Comparison of ENCODE assay signal across 13 cellular contexts in genomic region chr1:89708727-89709375, GRCh38.
DNase-seq lines count a peak whose midpoint lies in the region; ATAC-seq, FAIRE-seq and TF ChIP-seq lines count a peak whose summit lies in the region.
"Had no signal": no experiment of that assay in that cellular context is flagged by ENCODE, and none has a peak within 500 bp of the region (broad histone marks: within the 10 kb centered on the region; RNA-seq: fewer than 3 reads in every experiment).

No MANE protein-coding gene starts in this region.

- TF ChIP-seq CTCF in A673 (conservative IDR thresholded peaks at IDR 0.05; ENCODE audit: low read depth, low read length) (no peak), GM23338 (conservative IDR thresholded peaks at IDR 0.05; ENCODE audit: low read depth in 2 of 2) (no peak), K562 (IDR thresholded peaks at IDR 0.05 in 2 of 3, conservative IDR thresholded peaks at IDR 0.05 in 1 of 3; ENCODE audit: insufficient read depth in 2 of 3, low read depth in 1 of 3, low read length in 3 of 3) (no peak)

- no peak overlapping the region for H2BK12ac ChIP-seq in mesenchymal stem cell (ENCODE audit: low read length in 2 of 2)

- H4K91ac ChIP-seq in mesenchymal stem cell (ENCODE audit: low read length) = no peak overlapping the region

- H3K4me1 Mint-ChIP-seq in GM23338 = peaks cover 24% of the 10 kb centered on the region

- H3K9me3 Mint-ChIP-seq in GM23338 = no peaks in the 10 kb centered on the region

- ATAC-seq in GM23338 (peak; percentile 77), K562 (0 out of 3 replicates have a peak, but pooled peaks have one; percentile 15)

- no peak overlapping the region for H3K18ac ChIP-seq in mesenchymal stem cell (ENCODE audit: low read depth in 1 of 2, low read length in 2 of 2)

- H2BK5ac ChIP-seq in mesenchymal stem cell (ENCODE audit: low read depth, low read length, poor library complexity, severe bottlenecking) = peak overlapping the region; percentile 68

- FAIRE-seq in K562 (lab: Jason Lieb, UNC) = no peak

- no peak overlapping the region for H3K23ac ChIP-seq in mesenchymal stem cell (ENCODE audit: low read length in 2 of 2)

- H3K4me3 Mint-ChIP-seq in GM23338 = no peak overlapping the region

- H3K4me2 ChIP-seq in GM23338 (no peak overlapping the region), K562 (ENCODE audit: insufficient read depth, low read length) (no peak overlapping the region), mesenchymal stem cell (ENCODE audit: low read length, poor library complexity, severe bottlenecking) (peak overlapping the region; percentile 13)

- H3K36me3 ChIP-seq in A673 (ENCODE audit: insufficient read depth, low read length, poor library complexity, severe bottlenecking) (peaks cover 4% of the 10 kb centered on the region), GM23338 (ENCODE audit: insufficient read depth) (no peaks in the 10 kb centered on the region), K562 (ENCODE audit: control insufficient read depth, insufficient read depth, low read length) (peaks cover 10% of the 10 kb centered on the region; the same call in 2 of the 3 replicates), mesenchymal stem cell (ENCODE audit: control insufficient read depth in 1 of 2, insufficient read depth in 2 of 2, low read depth in 1 of 2, low read length in 2 of 2) (peaks cover 0 to 16% of the 10 kb centered on the region in 2 experiments)

- no peaks in the 10 kb centered on the region for H3K9me1 ChIP-seq in K562 (ENCODE audit: control insufficient read depth, insufficient read depth, low read length)

- H3K79me2 ChIP-seq in GM23338 (replicated peaks; ENCODE audit: insufficient read depth) (no peaks in the 10 kb centered on the region), K562 (ENCODE audit: control insufficient read depth, insufficient read depth, low read length) (no peaks in the 10 kb centered on the region)

- no peak overlapping the region for H2AFZ ChIP-seq in GM23338
- H2AFZ ChIP-seq in K562 (ENCODE audit: low read depth, low read length) = no peak overlapping the region
- no peak overlapping the region for H2AFZ ChIP-seq in mesenchymal stem cell (ENCODE audit: low read depth, low read length)
- H2AFZ ChIP-seq: GM23248 had no signal

- no peaks in the 10 kb centered on the region for H3K79me1 ChIP-seq in mesenchymal stem cell (replicated peaks; ENCODE audit: low read length, poor library complexity, severe bottlenecking)

- H3K4ac ChIP-seq in mesenchymal stem cell (ENCODE audit: low read depth in 1 of 2, low read length in 2 of 2) = no peak overlapping the region

- 57% methylated on average over 6 of the region's 6 CpGs for WGBS in K562 (ENCODE audit: insufficient coverage, low coverage, missing lambda C conversion rate)
- WGBS in mesenchymal stem cell = 91% methylated on average over 4 of the region's 6 CpGs

- BruUV-seq in A673 (replicated peaks; lab: Mats Ljungman, UMichigan) (no TSS peak), K562 (replicated peaks; lab: Mats Ljungman, UMichigan) (no TSS peak)

- H3K27ac ChIP-seq in A673 (ENCODE audit: low read depth, low read length, poor library complexity, severe bottlenecking) = no peak overlapping the region
- H3K27ac ChIP-seq in GM23338 (ENCODE audit: low read depth) = 0 out of 2 replicates have a peak overlapping the region, but pooled peaks have one; percentile 1
- no peak overlapping the region for H3K27ac ChIP-seq in K562 (ENCODE audit: extremely low read depth, low read depth, low read length)
- peak overlapping the region; percentile 89 for H3K27ac ChIP-seq in mesenchymal stem cell (ENCODE audit: low read length, poor library complexity, severe bottlenecking)
- H3K27ac ChIP-seq: GM23248 had no signal

- H3K27ac Mint-ChIP-seq in GM23338 = 0 out of 2 replicates have a peak overlapping the region, but pooled peaks have one; percentile 24

- H4K20me1 ChIP-seq in GM23338 (replicated peaks; ENCODE audit: insufficient read depth) = no peaks in the 10 kb centered on the region
- H4K20me1 ChIP-seq in K562 (replicated peaks; ENCODE audit: control insufficient read depth, insufficient read depth, low read length) = no peaks in the 10 kb centered on the region

- H3K9me2 ChIP-seq in GM23338 (ENCODE audit: insufficient read depth) = 0 out of 2 replicates have a peak, but pooled peaks cover 4% of the 10 kb centered on the region

- H2BK120ac ChIP-seq in mesenchymal stem cell (ENCODE audit: low read depth, low read length) = no peak overlapping the region

- CTCF ChIA-PET in A673 (lab: Charles Lee) (no interaction called here), K562 (lab: Yijun Ruan, JAX; ENCODE audit: low intra/inter-chr PET ratio) (no interaction called here)

- H3K36me3 Mint-ChIP-seq in GM23338 (ENCODE audit: low read depth) = no peaks in the 10 kb centered on the region

- TF ChIP-seq POLR2A in K562 (conservative IDR thresholded peaks at IDR 0.05) = no peak

- TF ChIP-seq EP300 in K562 (IDR thresholded peaks at IDR 0.05; ENCODE audit: low read length) = no peak

- no peak for TF ChIP-seq RAD21 in K562 (CRISPR knock-in tag; conservative IDR thresholded peaks at IDR 0.05 in 1 of 2, IDR thresholded peaks at IDR 0.05 in 1 of 2)

- H3K27me3 ChIP-seq in A673 (replicated peaks; ENCODE audit: insufficient read depth, low read depth, low read length, poor library complexity) = no peaks in the 10 kb centered on the region
- H3K27me3 ChIP-seq in GM23338 (ENCODE audit: insufficient read depth) = no peaks in the 10 kb centered on the region
- H3K27me3 ChIP-seq in K562 (ENCODE audit: control insufficient read depth in 2 of 2, insufficient read depth in 2 of 2, low read length in 2 of 2) = no peaks in the 10 kb centered on the region
- no peaks in the 10 kb centered on the region for H3K27me3 ChIP-seq in mesenchymal stem cell (ENCODE audit: control insufficient read depth in 1 of 2, insufficient read depth in 1 of 2, low read length in 2 of 2)

- in situ Hi-C loops in K562 (cut with MboI) = no loop called here

- H3K4me1 ChIP-seq in A673 (ENCODE audit: insufficient read depth, low read length, poor library complexity, severe bottlenecking) = peaks cover 21% of the 10 kb centered on the region
- peaks cover 23% of the 10 kb centered on the region for H3K4me1 ChIP-seq in GM23338 (ENCODE audit: insufficient read depth)
- H3K4me1 ChIP-seq in K562 (replicated peaks in 1 of 2; ENCODE audit: control insufficient read depth in 2 of 2, insufficient read depth in 2 of 2, low read length in 2 of 2) = peaks cover 0 to 23% of the 10 kb centered on the region in 2 experiments; a peak in 3 of 5 replicates
- H3K4me1 ChIP-seq in mesenchymal stem cell (ENCODE audit: control insufficient read depth, insufficient read depth, low read depth, low read length) = peaks cover 3% of the 10 kb centered on the region

- H2BK15ac ChIP-seq in mesenchymal stem cell (ENCODE audit: low read depth, poor library complexity, severe bottlenecking) = no peak overlapping the region

- intact Hi-C loops in A673 (cut with micrococcal nuclease; ENCODE audit: unreplicated experiment) (no loop called here), K562 (cut with micrococcal nuclease) (loop anchor here (10.0 kb wide), 1 partner anchor 174 kb away; no protein-coding TSS in a partner anchor)

- H2AK5ac ChIP-seq in mesenchymal stem cell (ENCODE audit: low read length, severe bottlenecking) = peak overlapping the region; percentile 69

- H3K9ac ChIP-seq in K562 (ENCODE audit: insufficient read depth in 1 of 2, low read depth in 2 of 2, low read length in 2 of 2) (no peak overlapping the region), mesenchymal stem cell (ENCODE audit: low read length) (no peak overlapping the region)
- H3K9ac ChIP-seq: GM23248 had no signal

- peaks cover 3% of the 10 kb centered on the region for H3K27me3 Mint-ChIP-seq in GM23338 (ENCODE audit: insufficient read depth, low read depth, poor library complexity)

- peak; percentile 38 for DNase-seq in A673 (ENCODE audit: low spot score)
- peak; percentile 58 for DNase-seq in GM23338 (ENCODE audit: low spot score)
- DNase-seq in K562 (ENCODE audit: extremely low read depth in 1 of 4, low spot score in 3 of 4) = no peak
- DNase-seq in mesenchymal stem cell = no peak
- DNase-seq in NOMO-1 treated with DMSO at 0.1 percent for 48 hours (lab: John Stamatoyannopoulos, UW; ENCODE audit: unreplicated experiment) = no peak
- DNase-seq in cortex of kidney (lab: John Stamatoyannopoulos, UW) = no peak
- DNase-seq in NCI-H524 treated with DMSO at 0.1 percent for 48 hours (lab: John Stamatoyannopoulos, UW) = no peak
- DNase-seq in Kasumi-1 (lab: John Stamatoyannopoulos, UW) = no peak
- DNase-seq: activated CD4-positive, alpha-beta T cell treated with anti-CD3 and anti-CD28 coated beads for 4 hours; activated gamma-delta T cell treated with Interleukin-2 at 50 U/mL for 16 hours; EL; GM23248; NCI-H2171 had no signal

- POLR2A ChIA-PET in A673 (lab: Charles Lee; ENCODE audit: low non-redundant PET) (no interaction called here), K562 (lab: Yijun Ruan, JAX) (interaction anchor here (0.7 to 1.1 kb wide), 2 partner anchors 11 to 32 kb away, joined by 4 read pairs; no protein-coding TSS in a partner anchor)

- H3K9me3 ChIP-seq in A673 (ENCODE audit: low read depth, low read length, poor library complexity, severe bottlenecking) (no peaks in the 10 kb centered on the region), K562 (replicated peaks; ENCODE audit: control insufficient read depth, insufficient read depth, low read depth, low read length) (no peaks in the 10 kb centered on the region), mesenchymal stem cell (ENCODE audit: control insufficient read depth, low read length) (no peaks in the 10 kb centered on the region)

- H3K4me3 ChIP-seq in A673 (ENCODE audit: low read depth, low read length, poor library complexity, severe bottlenecking) (no peak overlapping the region), GM23338 (no peak overlapping the region), K562 (no peak overlapping the region), mesenchymal stem cell (ENCODE audit: insufficient read depth in 1 of 2, low read depth in 1 of 2, low read length in 2 of 2) (no peak overlapping the region)
- H3K4me3 ChIP-seq: GM23248 had no signal

- no peak overlapping the region for H4K8ac ChIP-seq in mesenchymal stem cell (ENCODE audit: low read length)

- no peaks in the 10 kb centered on the region for H3F3A ChIP-seq in GM23338 (replicated peaks; ENCODE audit: low read depth)

- H3K14ac ChIP-seq in mesenchymal stem cell (ENCODE audit: low read length in 2 of 2) = no peak overlapping the region

TF ChIP-seq in GM23338, 12 proteins besides CTCF, POLR2A, EP300 and RAD21 (continues in another document):
- no peak for TF ChIP-seq ZNF331 (CRISPR knock-in tag; IDR thresholded peaks at IDR 0.05; ENCODE audit: low read depth)

TF ChIP-seq in K562, 482 proteins besides CTCF, POLR2A, EP300 and RAD21 (continues in another document):
- no peak for TF ChIP-seq NFXL1 (CRISPR knock-in tag; IDR thresholded peaks at IDR 0.05)
- TF ChIP-seq ATF3 (IDR thresholded peaks at IDR 0.05) = no peak
- TF ChIP-seq ATF3 (CRISPR knock-in tag; conservative IDR thresholded peaks at IDR 0.05) = no peak

Comparison
In these comparisons a context has a peak if more than half of its experiments do, and no peak if none do; other contexts are left out.
1. DNase-seq: peak in A673 (single experiment) and GM23338 (single experiment); none in K562 (0 of 4), mesenchymal stem cell (single experiment), NOMO-1 treated with DMSO at 0.1 percent for 48 hours (single experiment), cortex of kidney (single experiment), NCI-H524 treated with DMSO at 0.1 percent for 48 hours (single experiment) and Kasumi-1 (0 of 2).
2. H3K27ac ChIP-seq: peak in GM23338 (single experiment) and mesenchymal stem cell (single experiment); none in A673 (single experiment) and K562 (single experiment).